ENCODE assay signal across 16 cellular contexts in genomic region chr7:19239951-19240350, GRCh38.
A peak's percentile ranks its signal among the peaks of the same experiment; 100 is the strongest.
DNase-seq lines count a peak whose midpoint lies in the region; ATAC-seq and TF ChIP-seq lines count a peak whose summit lies in the region.
"Had no signal": no experiment of that assay in that cellular context is flagged by ENCODE, and none has a peak within 500 bp of the region (broad histone marks: within the 10 kb centered on the region; RNA-seq: fewer than 3 reads in every experiment).

No MANE protein-coding gene starts in this region.

- no peak overlapping the region for H3K9ac ChIP-seq in BLaER1 treated with 17β-estradiol and CSF1 and Interleukin-3, amounts not matched to agents 10 nM and 100 nM
- H3K9ac ChIP-seq: GM23248 had no signal

- H3K27ac Mint-ChIP-seq in activated CD8-positive, alpha-beta T cell treated with anti-CD3 and anti-CD28 coated beads, Interleukin-2, amount 10 ng/mL, durations not matched to agents 7 days and 5 days = no peak overlapping the region
- H3K27ac Mint-ChIP-seq: B cell; CD4-positive, alpha-beta memory T cell had no signal

- no peaks in the 10 kb centered on the region for H3K36me3 Mint-ChIP-seq in activated CD8-positive, alpha-beta T cell treated with anti-CD3 and anti-CD28 coated beads, Interleukin-2, amount 10 ng/mL, durations not matched to agents 7 days and 5 days (ENCODE audit: low read depth)
- H3K36me3 Mint-ChIP-seq: CD14-positive monocyte; CD4-positive, alpha-beta memory T cell had no signal

- intact Hi-C loops in A673 (cut with micrococcal nuclease; ENCODE audit: unreplicated experiment) = no loop called here

- H3K4me3 ChIP-seq in A673 (ENCODE audit: low read depth, low read length, poor library complexity, severe bottlenecking) (no peak overlapping the region), suprapubic skin (no peak overlapping the region)
- no peak overlapping the region for H3K4me3 ChIP-seq in BLaER1 treated with 17β-estradiol and CSF1 and Interleukin-3, amounts not matched to agents 10 nM and 100 nM
- H3K4me3 ChIP-seq: GM23248, HAP-1 had no signal

- CTCF ChIA-PET in A673 (lab: Charles Lee) = no interaction called here
- CTCF ChIA-PET in activated CD8-positive, alpha-beta T cell treated with anti-CD3 and anti-CD28 coated beads, Interleukin-2, amount 10 ng/mL, durations not matched to agents 7 days and 5 days (lab: Charles Lee) = no interaction called here
- CTCF ChIA-PET in RWPE1 (lab: Yijun Ruan, JAX) = interaction anchor here (0.6 kb wide), 2 partner anchors 263 to 1182 kb away, joined by 3 read pairs; no protein-coding TSS in a partner anchor

- H3K36me3 ChIP-seq in A673 (ENCODE audit: insufficient read depth, low read length, poor library complexity, severe bottlenecking) (no peaks in the 10 kb centered on the region), suprapubic skin (no peaks in the 10 kb centered on the region)
- H3K36me3 ChIP-seq in BLaER1 treated with 17β-estradiol and CSF1 and Interleukin-3, amounts not matched to agents 10 nM and 100 nM = no peaks in the 10 kb centered on the region
- H3K36me3 ChIP-seq: HAP-1 had no signal

- H3K27ac ChIP-seq in A673 (ENCODE audit: low read depth, low read length, poor library complexity, severe bottlenecking) (no peak overlapping the region), suprapubic skin (no peak overlapping the region), RWPE1 (no peak overlapping the region)
- 0 out of 22 replicates have a peak overlapping the region, but pooled peaks of 1 of the 11 experiments have one; percentile 15 for H3K27ac ChIP-seq in BLaER1 treated with 17β-estradiol and CSF1 and Interleukin-3, amounts not matched to agents 10 nM and 100 nM
- H3K27ac ChIP-seq: GM23248 had no signal

- POLR2A ChIA-PET in A673 (lab: Charles Lee; ENCODE audit: low non-redundant PET) = no interaction called here
- POLR2A ChIA-PET in activated CD8-positive, alpha-beta T cell treated with anti-CD3 and anti-CD28 coated beads, Interleukin-2, amount 10 ng/mL, durations not matched to agents 7 days and 5 days (lab: Charles Lee) = no interaction called here
- POLR2A ChIA-PET in RWPE1 (lab: Yijun Ruan, JAX; ENCODE audit: low non-redundant PET) = no interaction called here

- H3K4me1 ChIP-seq in A673 (ENCODE audit: insufficient read depth, low read length, poor library complexity, severe bottlenecking) = no peaks in the 10 kb centered on the region
- peaks cover 0 to 16% (median 8%) of the 10 kb centered on the region in 10 experiments; a peak in 13 of 20 replicates for H3K4me1 ChIP-seq in BLaER1 treated with 17β-estradiol and CSF1 and Interleukin-3, amounts not matched to agents 10 nM and 100 nM
- H3K4me1 ChIP-seq in suprapubic skin = no peaks in the 10 kb centered on the region
- H3K4me1 ChIP-seq: HAP-1 had no signal

- BruUV-seq in A673 (replicated peaks; lab: Mats Ljungman, UMichigan) = no TSS peak

- no peak for TF ChIP-seq POLR2A in suprapubic skin (IDR thresholded peaks at IDR 0.05)

- in situ Hi-C loops in SK-MEL-5 (cut with HindIII; ENCODE audit: low pct_unique_long_range_greater_than_20kb, low sequenced_read_pairs) = no loop called here

- H3K9me3 ChIP-seq in A673 (ENCODE audit: low read depth, low read length, poor library complexity, severe bottlenecking) (no peaks in the 10 kb centered on the region), suprapubic skin (no peaks in the 10 kb centered on the region)
- H3K9me3 ChIP-seq in BLaER1 treated with 17β-estradiol and CSF1 and Interleukin-3, amounts not matched to agents 10 nM and 100 nM (replicated peaks in 1 of 11) = peaks cover 0 to 19% (median 7%) of the 10 kb centered on the region in 11 experiments; a peak in 5 of 22 replicates
- H3K9me3 ChIP-seq: HAP-1 had no signal

- TF ChIP-seq CTCF in A673 (conservative IDR thresholded peaks at IDR 0.05; ENCODE audit: low read depth, low read length) = no peak
- no peak for TF ChIP-seq CTCF in suprapubic skin (IDR thresholded peaks at IDR 0.05)
- no peak for TF ChIP-seq CTCF in RWPE1 (conservative IDR thresholded peaks at IDR 0.05; ENCODE audit: low read depth)

- no peaks in the 10 kb centered on the region for H3K9me3 Mint-ChIP-seq in activated CD8-positive, alpha-beta T cell treated with anti-CD3 and anti-CD28 coated beads, Interleukin-2, amount 10 ng/mL, durations not matched to agents 7 days and 5 days (ENCODE audit: insufficient read depth)

- ATAC-seq in activated CD8-positive, alpha-beta T cell treated with anti-CD3 and anti-CD28 coated beads, Interleukin-2, amount 10 ng/mL, durations not matched to agents 7 days and 5 days = no peak

- H3K27me3 ChIP-seq in A673 (replicated peaks; ENCODE audit: insufficient read depth, low read depth, low read length, poor library complexity) (no peaks in the 10 kb centered on the region), suprapubic skin (no peaks in the 10 kb centered on the region)
- no peaks in the 10 kb centered on the region for H3K27me3 ChIP-seq in BLaER1 treated with 17β-estradiol and CSF1 and Interleukin-3, amounts not matched to agents 10 nM and 100 nM

- H3K4me2 ChIP-seq in BLaER1 treated with 17β-estradiol and CSF1 and Interleukin-3, amounts not matched to agents 10 nM and 100 nM = peak overlapping the region in 8 of 11 experiments; percentile 32 to 69 (median 47); a peak in 16 of 22 replicates

- DNase-seq in A673 (ENCODE audit: low spot score) (peak; percentile 66), NCI-H2171 (lab: John Stamatoyannopoulos, UW) (peak; percentile 67), SK-MEL-5 (ENCODE audit: low read depth, low spot score) (peak; percentile 11), suprapubic skin (ENCODE audit: low spot score in 2 of 2) (no peak), RWPE1 (ENCODE audit: low spot score) (no peak), NCI-H1930 (lab: John Stamatoyannopoulos, UW) (no peak)
- DNase-seq in activated CD8-positive, alpha-beta T cell treated with anti-CD3 and anti-CD28 coated beads, Interleukin-2, amount 10 ng/mL, durations not matched to agents 7 days and 5 days = no peak
- DNase-seq: 8988T; CD4-positive, alpha-beta memory T cell; DMS153; DMS79; GM23248 had no signal

- no peaks in the 10 kb centered on the region for H4K20me1 ChIP-seq in BLaER1 treated with 17β-estradiol and CSF1 and Interleukin-3, amounts not matched to agents 10 nM and 100 nM

- no peak overlapping the region for H3K4me3 Mint-ChIP-seq in activated CD8-positive, alpha-beta T cell treated with anti-CD3 and anti-CD28 coated beads, Interleukin-2, amount 10 ng/mL, durations not matched to agents 7 days and 5 days
- H3K4me3 Mint-ChIP-seq: B cell; CD14-positive monocyte; CD4-positive, alpha-beta memory T cell had no signal

- no peak for TF ChIP-seq EP300 in suprapubic skin (IDR thresholded peaks at IDR 0.05)

- no peaks in the 10 kb centered on the region for H3K27me3 Mint-ChIP-seq in activated CD8-positive, alpha-beta T cell treated with anti-CD3 and anti-CD28 coated beads, Interleukin-2, amount 10 ng/mL, durations not matched to agents 7 days and 5 days (ENCODE audit: low read depth)
- H3K27me3 Mint-ChIP-seq: B cell; CD4-positive, alpha-beta memory T cell had no signal

- WGBS in suprapubic skin = 87% methylated on average over 3 of the region's 3 CpGs

- no peaks in the 10 kb centered on the region for H3K4me1 Mint-ChIP-seq in activated CD8-positive, alpha-beta T cell treated with anti-CD3 and anti-CD28 coated beads, Interleukin-2, amount 10 ng/mL, durations not matched to agents 7 days and 5 days (ENCODE audit: low read depth)
- H3K4me1 Mint-ChIP-seq: B cell; CD14-positive monocyte; CD4-positive, alpha-beta memory T cell had no signal

Comparison
In these comparisons a context has a peak if more than half of its experiments do, and no peak if none do; other contexts are left out.
1. DNase-seq: peak in A673 (single experiment), NCI-H2171 (single experiment) and SK-MEL-5 (single experiment); none in activated CD8-positive, alpha-beta T cell treated with anti-CD3 and anti-CD28 coated beads, Interleukin-2, amount 10 ng/mL, durations not matched to agents 7 days and 5 days (single experiment), suprapubic skin (0 of 2), RWPE1 (single experiment) and NCI-H1930 (0 of 2).